In genomic region chr20:63706852-63707557, GRCh38 we compare ENCODE assay signal across 8 cellular contexts. TPM values are rescaled to one million over a fixed set of nuclear protein-coding genes. Genes with fewer than 3 reads are reported as not detected.
A peak's percentile ranks its signal among the peaks of the same experiment; 100 is the strongest.
DNase-seq lines count a peak whose midpoint lies in the region; ATAC-seq and TF ChIP-seq lines count a peak whose summit lies in the region.

No MANE protein-coding gene starts in this region.

- DNase-seq in AG10803 (ENCODE audit: low read depth) (peak; percentile 20), amniotic epithelial cell (ENCODE audit: low read depth) (peak; percentile 51), hepatic stellate cell (ENCODE audit: low spot score) (peak; percentile 79), inferior parietal cortex (ENCODE audit: extremely low spot score) (no peak)

- H3K9ac ChIP-seq in skeletal muscle tissue (ENCODE audit: low read depth in 1 of 3, low read length in 3 of 3), result peak overlapping the region; percentile 90 to 94 (median 93)

- peak; percentile 20; the same call in 1 of the 2 replicates for TF ChIP-seq CTCF in AG10803 (conservative IDR thresholded peaks at IDR 0.05; ENCODE audit: low read length)

- H3K4me3 ChIP-seq in AG10803 (ENCODE audit: low read length), result peak overlapping the region; percentile 81
- H3K4me3 ChIP-seq in skeletal muscle tissue (ENCODE audit: low read length in 3 of 3), result peak overlapping the region; percentile 78 to 89 (median 87)

- H3K36me3 ChIP-seq in skeletal muscle tissue (ENCODE audit: control insufficient read depth in 3 of 3, insufficient read depth in 3 of 3, low read length in 3 of 3), result peaks cover 36 to 49% (median 47%) of the 10 kb centered on the region in 3 donors

- peaks cover 23 to 29% (median 25%) of the 10 kb centered on the region in 3 donors for H3K4me1 ChIP-seq in skeletal muscle tissue (ENCODE audit: control insufficient read depth in 3 of 3, insufficient read depth in 3 of 3, low read length in 3 of 3)

- no peaks in the 10 kb centered on the region for H3K9me3 ChIP-seq in skeletal muscle tissue (ENCODE audit: control insufficient read depth in 3 of 3, low read length in 3 of 3)

- H3K27ac ChIP-seq in skeletal muscle tissue (ENCODE audit: low read depth, low read length), result peak overlapping the region; percentile 89

- TF ChIP-seq POLR2A in Raji (IDR thresholded peaks at IDR 0.05; ENCODE audit: insufficient read depth, low read depth, low read length), result peak; percentile 26; the same call in 1 of the 2 replicates

- H3K27me3 ChIP-seq in skeletal muscle tissue (ENCODE audit: control insufficient read depth in 3 of 3, insufficient read depth in 3 of 3, low read length in 3 of 3), result no peaks in the 10 kb centered on the region

- ATAC-seq in GM19035 (IDR thresholded peaks at IDR 0.05; ENCODE audit: unreplicated experiment) (peak; percentile 33), HG03439 (IDR thresholded peaks at IDR 0.05; ENCODE audit: unreplicated experiment) (peak; percentile 22)

RNA-seq across cellular contexts. Expression of gene ARFRP1, which starts 0.8 kb away (rescaled TPM):
- 13.0 TPM for total RNA-seq in skeletal muscle tissue

RNA-seq across cellular contexts. Expression of gene ZGPAT, which starts 0.8 kb away (rescaled TPM):
- total RNA-seq in skeletal muscle tissue, result 6.8 TPM

RNA-seq across cellular contexts. Expression of gene TNFRSF6B, which starts 10.6 kb away (rescaled TPM):
- total RNA-seq in skeletal muscle tissue, result not detected

RNA-seq across cellular contexts. Expression of gene LIME1, which starts 29.5 kb away (rescaled TPM):
- total RNA-seq in skeletal muscle tissue, result 0.52 TPM

RNA-seq across cellular contexts. Expression of gene SLC2A4RG, which starts 32.6 kb away (rescaled TPM):
- 10.4 TPM for total RNA-seq in skeletal muscle tissue
